In the genomic region with DNA sequence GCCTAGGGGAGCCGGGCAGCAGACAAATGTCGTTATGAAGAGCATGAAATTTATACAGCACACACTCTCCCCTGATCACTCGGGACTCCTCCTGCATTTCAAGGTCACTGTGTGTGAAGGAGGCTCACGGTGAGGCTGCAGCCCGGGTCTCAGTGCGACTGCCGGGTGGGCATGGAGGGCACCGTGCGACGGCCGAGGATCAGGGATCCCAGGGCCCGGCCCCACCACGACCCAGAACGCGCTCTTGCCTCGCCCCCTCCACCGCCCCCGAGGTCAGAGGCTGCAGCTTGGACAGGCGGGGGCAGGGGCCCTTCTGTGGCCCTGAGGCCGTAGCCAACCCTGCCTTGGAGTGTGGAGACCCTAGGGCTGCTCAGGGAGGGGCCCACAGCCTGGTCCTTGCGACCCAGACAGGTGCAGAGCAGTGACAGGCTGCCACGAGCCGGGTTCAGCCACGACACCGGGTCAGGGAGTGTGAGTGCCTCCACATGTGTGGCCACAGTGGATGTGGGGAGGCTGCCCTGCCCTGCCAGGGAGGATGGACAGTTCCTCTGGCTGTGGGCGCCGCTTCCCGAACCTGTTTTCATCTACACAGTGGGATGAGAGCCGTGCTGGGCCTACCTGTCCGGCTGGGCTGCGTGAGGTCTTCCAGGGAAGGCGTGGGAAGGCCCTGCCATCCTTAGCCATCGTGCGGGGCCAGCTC, we compare ENCODE assay signal across 15 cellular contexts.
"Had no signal": no experiment of that assay in that cellular context is flagged by ENCODE, and none has a peak within 500 bp of the region (broad histone marks: within the 10 kb centered on the region; RNA-seq: fewer than 3 reads in every experiment).

No MANE protein-coding gene starts in this region.

- H3K27ac ChIP-seq: stomach, thoracic aorta had no signal

- H3K4me1 ChIP-seq: stomach had no signal

- H3K4me3 ChIP-seq: smooth muscle cell, stomach, thoracic aorta had no signal

- H3K36me3 ChIP-seq: stomach, thoracic aorta had no signal

- ATAC-seq: T-cell had no signal

- DNase-seq: activated CD4-positive, CD25-positive, alpha-beta regulatory T cell treated with anti-CD3 and anti-CD28 coated beads, Interleukin-2, amount 50 U/mL, for 72 hours; activated gamma-delta T cell treated with Interleukin-2 at 50 U/mL for 16 hours; activated T-cell treated with anti-CD3 and anti-CD28 coated beads, Interleukin-2, amount 50 U/mL, for 24 hours; cortex of kidney; effector CD4-positive, alpha-beta T cell; foreskin fibroblast; hypothalamus; kidney glomerular epithelial cell; mammary epithelial cell; naive B cell; stomach; T1000 had no signal

- H3K9me3 ChIP-seq: stomach, thoracic aorta had no signal
